In the genomic region with DNA sequence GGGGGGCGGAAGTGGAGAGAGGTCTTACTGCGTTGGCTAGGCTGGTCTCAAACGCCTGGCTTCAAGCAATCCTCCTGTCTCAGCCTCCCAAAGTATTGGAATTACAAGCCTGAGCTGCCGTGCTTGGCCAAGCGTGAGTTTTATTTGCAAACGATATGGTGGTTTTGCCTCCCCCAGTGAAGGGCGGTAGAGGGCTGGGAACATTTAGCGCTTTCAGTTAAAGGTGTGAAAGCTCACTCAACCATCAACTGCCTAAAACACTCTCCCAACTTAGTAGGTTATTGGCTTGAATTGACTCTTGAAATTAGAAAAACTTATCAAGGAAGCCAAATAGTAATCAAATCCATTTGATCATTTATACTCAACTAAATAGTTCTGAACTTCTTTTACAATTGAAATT, we compare ENCODE assay signal across 16 cellular contexts.
"Had no signal": no experiment of that assay in that cellular context is flagged by ENCODE, and none has a peak within 500 bp of the region (broad histone marks: within the 10 kb centered on the region; RNA-seq: fewer than 3 reads in every experiment).

No MANE protein-coding gene starts in this region.

- ATAC-seq: heart right ventricle; left ventricle myocardium superior; right lobe of liver; stimulated activated effector memory CD8-positive, alpha-beta T cell treated with anti-CD3 and anti-CD28 coated beads, Interleukin-12 subunit alpha, Interleukin-12 subunit beta, amount 100 ng/mL, for 72 hours; stimulated activated naive CD8-positive, alpha-beta T cell treated with anti-CD3 and anti-CD28 coated beads, Interleukin-15, Interleukin-2, amounts not matched to agents 100 U/mL and 50 U/mL, for 24 hours; upper lobe of right lung had no signal

- H3K4me3 Mint-ChIP-seq: nephron progenitor cell; stimulated activated effector memory CD8-positive, alpha-beta T cell treated with anti-CD3 and anti-CD28 coated beads, Interleukin-12 subunit alpha, Interleukin-12 subunit beta, amount 100 ng/mL, for 72 hours had no signal

- H3K36me3 Mint-ChIP-seq: stimulated activated effector memory CD8-positive, alpha-beta T cell treated with anti-CD3 and anti-CD28 coated beads, Interleukin-12 subunit alpha, Interleukin-12 subunit beta, amount 100 ng/mL, for 72 hours had no signal

- DNase-seq: cortex of kidney; dorsolateral prefrontal cortex; effector CD8-positive, alpha-beta T cell; foreskin melanocyte; heart right ventricle; hypothalamus; islet precursor cell; left ventricle myocardium superior; nephron progenitor cell; right lobe of liver; stimulated activated CD4-positive, alpha-beta T cell treated with anti-CD3 and anti-CD28 coated beads, Interleukin-4, amount 100 ng/mL, for 1 hour; stimulated activated CD8-positive, alpha-beta memory T cell treated with anti-CD3 and anti-CD28 coated beads, Interleukin-4, amount 100 ng/mL, for 48 hours; stimulated activated naive CD8-positive, alpha-beta T cell treated with anti-CD3 and anti-CD28 coated beads, Interleukin-15, Interleukin-2, amounts not matched to agents 100 U/mL and 50 U/mL, for 24 hours; thyroid gland; upper lobe of right lung had no signal

- H3K27ac Mint-ChIP-seq: nephron progenitor cell; stimulated activated effector memory CD8-positive, alpha-beta T cell treated with anti-CD3 and anti-CD28 coated beads, Interleukin-12 subunit alpha, Interleukin-12 subunit beta, amount 100 ng/mL, for 72 hours had no signal

- H3K9me3 Mint-ChIP-seq: stimulated activated effector memory CD8-positive, alpha-beta T cell treated with anti-CD3 and anti-CD28 coated beads, Interleukin-12 subunit alpha, Interleukin-12 subunit beta, amount 100 ng/mL, for 72 hours had no signal

- H3K4me1 Mint-ChIP-seq: stimulated activated effector memory CD8-positive, alpha-beta T cell treated with anti-CD3 and anti-CD28 coated beads, Interleukin-12 subunit alpha, Interleukin-12 subunit beta, amount 100 ng/mL, for 72 hours had no signal
